ENCODE assay signal across 15 cellular contexts in the genomic region with DNA sequence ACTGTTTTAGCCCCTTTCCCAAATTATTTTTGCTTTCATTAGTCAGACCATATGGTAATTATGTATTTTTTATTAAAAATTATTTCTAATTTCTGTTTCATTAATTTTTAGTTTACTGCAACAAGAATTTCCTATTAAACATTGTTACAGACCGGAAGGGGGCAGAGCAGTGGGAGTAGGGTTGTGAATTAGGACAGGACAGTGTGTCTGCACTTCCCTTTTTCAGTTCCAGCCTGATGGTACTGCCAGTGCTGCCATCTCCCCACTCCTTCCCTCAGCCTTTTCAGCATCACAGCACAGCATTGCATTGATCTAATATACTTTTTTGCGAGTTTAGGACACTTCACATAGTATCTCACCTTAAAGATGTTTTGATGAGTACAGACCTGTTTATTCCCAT.
A peak's percentile ranks its signal among the peaks of the same experiment; 100 is the strongest.
DNase-seq lines count a peak whose midpoint lies in the region; ATAC-seq lines count a peak whose summit lies in the region.
"Had no signal": no experiment of that assay in that cellular context is flagged by ENCODE, and none has a peak within 500 bp of the region (broad histone marks: within the 10 kb centered on the region; RNA-seq: fewer than 3 reads in every experiment).

No MANE protein-coding gene starts in this region.

- H3K27me3 ChIP-seq in neuronal stem cell (ENCODE audit: control insufficient read depth in 3 of 3, insufficient read depth in 3 of 3, low read depth in 1 of 3, low read length in 3 of 3) (no peaks in the 10 kb centered on the region), SJCRH30 (no peaks in the 10 kb centered on the region)

- H3K4ac ChIP-seq in neuronal stem cell (ENCODE audit: low read length), result no peak overlapping the region

- no peak overlapping the region for H3K4me2 ChIP-seq in neuronal stem cell (ENCODE audit: insufficient read depth, low read length, poor library complexity, severe bottlenecking)

- peak overlapping the region; percentile 61 for H3K9ac ChIP-seq in neuronal stem cell (ENCODE audit: low read depth, low read length, poor library complexity)

- no peak overlapping the region for H2BK5ac ChIP-seq in neuronal stem cell (ENCODE audit: low read length)

- no CpG with 5 or more reads among the region's 2 CpGs for WGBS in neuronal stem cell (ENCODE audit: extremely low coverage in 2 of 2, insufficient read length in 2 of 2, insufficient replicate concordance in 1 of 2), 2 donors

- no peak overlapping the region for H2BK15ac ChIP-seq in neuronal stem cell (ENCODE audit: low read length)

- H2BK12ac ChIP-seq in neuronal stem cell (ENCODE audit: low read length), result no peak overlapping the region

- no peak overlapping the region for H3K18ac ChIP-seq in neuronal stem cell (ENCODE audit: low read length)

- H4K91ac ChIP-seq in neuronal stem cell (ENCODE audit: low read depth, low read length, poor library complexity), result no peak overlapping the region

- DNase-seq in NCI-H524 (lab: John Stamatoyannopoulos, UW), result peak; percentile 30 to 49
- no peak for DNase-seq in NCI-H524 treated with DMSO at 0.1 percent for 48 hours (lab: John Stamatoyannopoulos, UW)
- DNase-seq in NAMALWA (ENCODE audit: low spot score), result peak; percentile 15
- no peak for DNase-seq in neuronal stem cell (ENCODE audit: low spot score)
- no peak for DNase-seq in amygdala (lab: John Stamatoyannopoulos, UW)
- no peak for DNase-seq in stimulated activated CD4-positive, alpha-beta T cell treated with anti-CD3 and anti-CD28 coated beads, Interleukin-4, amount 100 ng/mL, for 4 hours
- no peak for DNase-seq in SJCRH30
- DNase-seq: activated CD8-positive, alpha-beta T cell treated with anti-CD3 and anti-CD28 coated beads for 36 hours; activated naive CD4-positive, alpha-beta T cell treated with anti-CD3 and anti-CD28 coated beads, Interleukin-2, amount 10 ng/mL, durations not matched to agents 7 days and 5 days; NCI-H1105; NCI-H510A treated with DMSO at 0.1 percent for 48 hours; retina had no signal

- H2BK120ac ChIP-seq in neuronal stem cell (ENCODE audit: low read depth, low read length), result no peak overlapping the region

- H4K8ac ChIP-seq in neuronal stem cell (ENCODE audit: low read depth, low read length), result no peak overlapping the region

- H2AK5ac ChIP-seq in neuronal stem cell (ENCODE audit: low read depth, low read length), result no peak overlapping the region

- H2AFZ ChIP-seq in neuronal stem cell (ENCODE audit: low read length), result no peak overlapping the region

- H3K4me3 ChIP-seq in neuronal stem cell (ENCODE audit: low read length in 2 of 2) (no peak overlapping the region), SJCRH30 (no peak overlapping the region)
- H3K4me3 ChIP-seq: HAP-1 had no signal

- H3K4me1 ChIP-seq in neuronal stem cell (ENCODE audit: control insufficient read depth in 2 of 2, insufficient read depth in 1 of 2, low read depth in 1 of 2, low read length in 2 of 2) (peaks cover 2 to 8% of the 10 kb centered on the region in 2 donors), SJCRH30 (0 out of 2 replicates have a peak, but pooled peaks cover 3% of the 10 kb centered on the region)

- no peaks in the 10 kb centered on the region for H3K9me3 ChIP-seq in neuronal stem cell (replicated peaks in 1 of 2; ENCODE audit: control insufficient read depth in 2 of 2, insufficient read depth in 1 of 2, low read depth in 1 of 2, low read length in 2 of 2)
- H3K9me3 ChIP-seq in SJCRH30 (replicated peaks), result no peaks in the 10 kb centered on the region
- H3K9me3 ChIP-seq: HAP-1 had no signal

- H3K23ac ChIP-seq in neuronal stem cell (ENCODE audit: low read depth, low read length, poor library complexity), result no peak overlapping the region

- ATAC-seq in HG02642 (IDR thresholded peaks at IDR 0.05; ENCODE audit: poor library complexity, unreplicated experiment), result peak; percentile 72
- ATAC-seq: activated CD8-positive, alpha-beta T cell treated with anti-CD3 and anti-CD28 coated beads for 36 hours had no signal

- H3K79me1 ChIP-seq in neuronal stem cell (ENCODE audit: low read depth, low read length), result no peaks in the 10 kb centered on the region

- H3K36me3 ChIP-seq in neuronal stem cell (replicated peaks in 1 of 2; ENCODE audit: control insufficient read depth in 2 of 2, insufficient read depth in 2 of 2, low read length in 2 of 2) (no peaks in the 10 kb centered on the region), SJCRH30 (peaks cover 4% of the 10 kb centered on the region; the same call in 1 of the 2 replicates)
- H3K36me3 ChIP-seq: HAP-1 had no signal

- H3K14ac ChIP-seq in neuronal stem cell (ENCODE audit: low read length), result no peak overlapping the region

- H3K27ac ChIP-seq in neuronal stem cell (replicated peaks; ENCODE audit: low read length) (no peak overlapping the region), SJCRH30 (no peak overlapping the region)
- H3K27ac ChIP-seq: 22Rv1 had no signal

Comparison
In these comparisons a context has a peak if more than half of its experiments do, and no peak if none do; other contexts are left out.
1. DNase-seq: peak in NCI-H524 (2 of 2) and NAMALWA (single experiment); none in NCI-H524 treated with DMSO at 0.1 percent for 48 hours (single experiment), neuronal stem cell (single experiment), amygdala (0 of 56), stimulated activated CD4-positive, alpha-beta T cell treated with anti-CD3 and anti-CD28 coated beads, Interleukin-4, amount 100 ng/mL, for 4 hours (0 of 2) and SJCRH30 (0 of 2).